1 cellular context compared by ENCODE assay signal in the genomic region with DNA sequence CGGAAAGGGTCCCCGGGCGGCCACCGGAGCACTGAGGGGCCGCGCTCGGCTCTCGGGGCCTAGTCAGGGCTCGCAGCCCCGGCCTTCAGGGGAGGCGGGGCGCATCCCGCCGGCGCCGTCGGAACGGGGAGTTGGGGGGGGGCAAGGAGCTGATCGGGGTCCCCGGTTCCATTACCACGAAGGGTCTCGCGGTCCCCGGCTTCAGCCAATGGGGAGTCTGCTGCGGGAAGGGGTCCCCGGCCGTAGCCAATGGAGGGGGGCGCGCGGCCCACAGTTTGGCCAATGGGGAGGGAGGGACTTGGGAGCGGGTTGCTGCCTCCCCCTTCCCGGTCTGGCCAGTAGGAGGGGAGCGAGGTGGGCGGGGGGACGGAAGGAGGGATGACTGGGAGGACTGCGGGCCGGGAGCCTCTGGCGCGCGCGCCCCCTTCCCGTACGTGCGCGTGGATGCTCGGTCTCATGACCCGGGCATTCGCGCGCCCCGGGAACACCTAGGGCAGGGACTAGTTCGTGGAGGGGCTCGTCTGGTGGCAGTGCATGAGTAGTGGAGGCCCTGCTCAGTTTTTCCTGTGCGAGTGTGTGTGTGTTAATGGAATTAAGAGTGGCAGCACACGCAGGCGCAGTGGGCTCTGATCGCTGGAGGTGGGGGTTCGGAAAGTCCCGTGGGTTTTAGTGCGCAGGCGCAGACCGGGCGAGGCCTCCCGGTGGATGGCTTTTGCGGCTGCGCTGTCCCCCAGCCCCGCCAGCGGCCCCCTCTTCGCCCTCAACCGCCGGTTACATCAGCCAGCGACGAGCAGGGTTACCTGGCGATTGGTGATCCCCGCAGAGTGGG.
TF ChIP-seq lines count a peak whose summit lies in the region.

No MANE protein-coding gene starts in this region.

TF ChIP-seq in GM12878, 131 proteins besides CTCF, POLR2A, EP300 and RAD21 (continued from another document and continues in another):
- no peak for TF ChIP-seq CHD4 (IDR thresholded peaks at IDR 0.05)
- peak; percentile 63 for TF ChIP-seq CREM (IDR thresholded peaks at IDR 0.05; ENCODE audit: low read depth)
- TF ChIP-seq JUND (IDR thresholded peaks at IDR 0.05; ENCODE audit: low read depth, low read length), result no peak
- peak; percentile 94 for TF ChIP-seq CHD2 (IDR thresholded peaks at IDR 0.05; ENCODE audit: borderline replicate concordance, low read depth, low read length)
- TF ChIP-seq STAT3 (IDR thresholded peaks at IDR 0.05; ENCODE audit: low read depth, low read length), result no peak
- no peak for TF ChIP-seq CHD1 (IDR thresholded peaks at IDR 0.05; ENCODE audit: low read depth, low read length)
- TF ChIP-seq HSF1 (IDR thresholded peaks at IDR 0.05; ENCODE audit: low read depth, low read length), result no peak
- no peak for TF ChIP-seq ZNF24 (IDR thresholded peaks at IDR 0.05)
- no peak for TF ChIP-seq SREBF1 (IDR thresholded peaks at IDR 0.05; ENCODE audit: low read length)
- TF ChIP-seq, protein P1, sequence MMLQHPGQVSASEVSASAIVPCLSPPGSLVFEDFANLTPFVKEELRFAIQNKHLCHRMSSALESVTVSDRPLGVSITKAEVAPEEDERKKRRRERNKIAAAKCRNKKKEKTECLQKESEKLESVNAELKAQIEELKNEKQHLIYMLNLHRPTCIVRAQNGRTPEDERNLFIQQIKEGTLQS (IDR thresholded peaks at IDR 0.05; ENCODE audit: borderline replicate concordance, extremely low read depth, low read depth, low read length), result 0 out of 2 replicates have a peak, but pooled peaks have one; percentile 8
- no peak for TF ChIP-seq NR2C2 (IDR thresholded peaks at IDR 0.05; ENCODE audit: borderline replicate concordance, control insufficient read depth, insufficient read length, low read depth)
- TF ChIP-seq SMARCA5 (IDR thresholded peaks at IDR 0.05), result no peak
- TF ChIP-seq ZBED1 (IDR thresholded peaks at IDR 0.05; ENCODE audit: borderline replicate concordance), result no peak
- TF ChIP-seq, protein P2, sequence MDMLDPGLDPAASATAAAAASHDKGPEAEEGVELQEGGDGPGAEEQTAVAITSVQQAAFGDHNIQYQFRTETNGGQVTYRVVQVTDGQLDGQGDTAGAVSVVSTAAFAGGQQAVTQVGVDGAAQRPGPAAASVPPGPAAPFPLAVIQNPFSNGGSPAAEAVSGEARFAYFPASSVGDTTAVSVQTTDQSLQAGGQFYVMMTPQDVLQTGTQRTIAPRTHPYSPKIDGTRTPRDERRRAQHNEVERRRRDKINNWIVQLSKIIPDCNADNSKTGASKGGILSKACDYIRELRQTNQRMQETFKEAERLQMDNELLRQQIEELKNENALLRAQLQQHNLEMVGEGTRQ (IDR thresholded peaks at IDR 0.05; ENCODE audit: borderline replicate concordance, low read depth, low read length), result no peak
- no peak for TF ChIP-seq ETV6 (conservative IDR thresholded peaks at IDR 0.05 in 1 of 2, IDR thresholded peaks at IDR 0.05 in 1 of 2; ENCODE audit: borderline replicate concordance in 1 of 2, low read depth in 1 of 2)
- TF ChIP-seq, protein P3, sequence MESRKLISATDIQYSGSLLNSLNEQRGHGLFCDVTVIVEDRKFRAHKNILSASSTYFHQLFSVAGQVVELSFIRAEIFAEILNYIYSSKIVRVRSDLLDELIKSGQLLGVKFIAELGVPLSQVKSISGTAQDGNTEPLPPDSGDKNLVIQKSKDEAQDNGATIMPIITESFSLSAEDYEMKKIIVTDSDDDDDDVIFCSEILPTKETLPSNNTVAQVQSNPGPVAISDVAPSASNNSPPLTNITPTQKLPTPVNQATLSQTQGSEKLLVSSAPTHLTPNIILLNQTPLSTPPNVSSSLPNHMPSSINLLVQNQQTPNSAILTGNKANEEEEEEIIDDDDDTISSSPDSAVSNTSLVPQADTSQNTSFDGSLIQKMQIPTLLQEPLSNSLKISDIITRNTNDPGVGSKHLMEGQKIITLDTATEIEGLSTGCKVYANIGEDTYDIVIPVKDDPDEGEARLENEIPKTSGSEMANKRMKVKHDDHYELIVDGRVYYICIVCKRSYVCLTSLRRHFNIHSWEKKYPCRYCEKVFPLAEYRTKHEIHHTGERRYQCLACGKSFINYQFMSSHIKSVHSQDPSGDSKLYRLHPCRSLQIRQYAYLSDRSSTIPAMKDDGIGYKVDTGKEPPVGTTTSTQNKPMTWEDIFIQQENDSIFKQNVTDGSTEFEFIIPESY (IDR thresholded peaks at IDR 0.05), result no peak
- TF ChIP-seq MTA2 (IDR thresholded peaks at IDR 0.05; ENCODE audit: low read depth), result no peak
- 0 out of 2 replicates have a peak, but pooled peaks have one; percentile 39 for TF ChIP-seq GABPA (IDR thresholded peaks at IDR 0.05; ENCODE audit: low read depth)
- no peak for TF ChIP-seq SRF (IDR thresholded peaks at IDR 0.05; ENCODE audit: low read depth in 2 of 2, low read length in 2 of 2)
- TF ChIP-seq FOXM1 (IDR thresholded peaks at IDR 0.05; ENCODE audit: low read depth, low read length), result no peak
- TF ChIP-seq MEF2B (IDR thresholded peaks at IDR 0.05; ENCODE audit: partially characterized antibody, poor library complexity, severe bottlenecking), result peak; percentile 47
- no peak for TF ChIP-seq ATF2 (IDR thresholded peaks at IDR 0.05; ENCODE audit: low read length)
- no peak for TF ChIP-seq TCF3 (IDR thresholded peaks at IDR 0.05; ENCODE audit: borderline replicate concordance, insufficient read depth, low read depth, low read length)
- peak; percentile 68; the same call in 1 of the 2 replicates for TF ChIP-seq PML (IDR thresholded peaks at IDR 0.05; ENCODE audit: low read length)
- no peak for TF ChIP-seq MYC (IDR thresholded peaks at IDR 0.05; ENCODE audit: insufficient read depth, insufficient read length, insufficient replicate concordance, low read length, severe bottlenecking)
- TF ChIP-seq ZNF592 (IDR thresholded peaks at IDR 0.05), result no peak
- TF ChIP-seq ZNF207 (IDR thresholded peaks at IDR 0.05; ENCODE audit: borderline replicate concordance), result no peak
- no peak for TF ChIP-seq ZZZ3 (IDR thresholded peaks at IDR 0.05; ENCODE audit: control insufficient read depth, insufficient read length, low read depth)
- TF ChIP-seq PKNOX1 (IDR thresholded peaks at IDR 0.05), result 0 out of 2 replicates have a peak, but pooled peaks have one; percentile 22
- no peak for TF ChIP-seq SPI1 (IDR thresholded peaks at IDR 0.05; ENCODE audit: borderline replicate concordance, insufficient read depth, low read depth, low read length)
- no peak for TF ChIP-seq TCF12 (IDR thresholded peaks at IDR 0.05; ENCODE audit: low read depth, low read length)
- TF ChIP-seq SIX5 (IDR thresholded peaks at IDR 0.05; ENCODE audit: low read depth, low read length, severe bottlenecking), result peak; percentile 13
- TF ChIP-seq IKZF1 (conservative IDR thresholded peaks at IDR 0.05), result peak; percentile 86
- no peak for TF ChIP-seq HDAC2 (IDR thresholded peaks at IDR 0.05)
- TF ChIP-seq CBX3 (IDR thresholded peaks at IDR 0.05; ENCODE audit: borderline replicate concordance, low read depth), result no peak
- TF ChIP-seq, protein P4, sequence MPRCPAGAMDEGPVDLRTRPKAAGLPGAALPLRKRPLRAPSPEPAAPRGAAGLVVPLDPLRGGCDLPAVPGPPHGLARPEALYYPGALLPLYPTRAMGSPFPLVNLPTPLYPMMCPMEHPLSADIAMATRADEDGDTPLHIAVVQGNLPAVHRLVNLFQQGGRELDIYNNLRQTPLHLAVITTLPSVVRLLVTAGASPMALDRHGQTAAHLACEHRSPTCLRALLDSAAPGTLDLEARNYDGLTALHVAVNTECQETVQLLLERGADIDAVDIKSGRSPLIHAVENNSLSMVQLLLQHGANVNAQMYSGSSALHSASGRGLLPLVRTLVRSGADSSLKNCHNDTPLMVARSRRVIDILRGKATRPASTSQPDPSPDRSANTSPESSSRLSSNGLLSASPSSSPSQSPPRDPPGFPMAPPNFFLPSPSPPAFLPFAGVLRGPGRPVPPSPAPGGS (IDR thresholded peaks at IDR 0.05; ENCODE audit: borderline replicate concordance, insufficient read depth, low read depth, low read length, poor library complexity, severe bottlenecking), result no peak
- TF ChIP-seq, protein P5, sequence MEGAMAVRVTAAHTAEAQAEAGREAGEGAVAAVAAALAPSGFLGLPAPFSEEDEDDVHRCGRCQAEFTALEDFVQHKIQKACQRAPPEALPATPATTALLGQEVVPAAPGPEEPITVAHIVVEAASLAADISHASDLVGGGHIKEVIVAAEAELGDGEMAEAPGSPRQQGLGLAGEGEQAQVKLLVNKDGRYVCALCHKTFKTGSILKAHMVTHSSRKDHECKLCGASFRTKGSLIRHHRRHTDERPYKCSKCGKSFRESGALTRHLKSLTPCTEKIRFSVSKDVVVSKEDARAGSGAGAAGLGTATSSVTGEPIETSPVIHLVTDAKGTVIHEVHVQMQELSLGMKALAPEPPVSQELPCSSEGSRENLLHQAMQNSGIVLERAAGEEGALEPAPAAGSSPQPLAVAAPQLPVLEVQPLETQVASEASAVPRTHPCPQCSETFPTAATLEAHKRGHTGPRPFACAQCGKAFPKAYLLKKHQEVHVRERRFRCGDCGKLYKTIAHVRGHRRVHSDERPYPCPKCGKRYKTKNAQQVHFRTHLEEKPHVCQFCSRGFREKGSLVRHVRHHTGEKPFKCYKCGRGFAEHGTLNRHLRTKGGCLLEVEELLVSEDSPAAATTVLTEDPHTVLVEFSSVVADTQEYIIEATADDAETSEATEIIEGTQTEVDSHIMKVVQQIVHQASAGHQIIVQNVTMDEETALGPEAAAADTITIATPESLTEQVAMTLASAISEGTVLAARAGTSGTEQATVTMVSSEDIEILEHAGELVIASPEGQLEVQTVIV (IDR thresholded peaks at IDR 0.05; ENCODE audit: borderline replicate concordance, partially characterized antibody), result no peak
- TF ChIP-seq SREBF2 (IDR thresholded peaks at IDR 0.05; ENCODE audit: low read length), result no peak
- TF ChIP-seq, protein P6, sequence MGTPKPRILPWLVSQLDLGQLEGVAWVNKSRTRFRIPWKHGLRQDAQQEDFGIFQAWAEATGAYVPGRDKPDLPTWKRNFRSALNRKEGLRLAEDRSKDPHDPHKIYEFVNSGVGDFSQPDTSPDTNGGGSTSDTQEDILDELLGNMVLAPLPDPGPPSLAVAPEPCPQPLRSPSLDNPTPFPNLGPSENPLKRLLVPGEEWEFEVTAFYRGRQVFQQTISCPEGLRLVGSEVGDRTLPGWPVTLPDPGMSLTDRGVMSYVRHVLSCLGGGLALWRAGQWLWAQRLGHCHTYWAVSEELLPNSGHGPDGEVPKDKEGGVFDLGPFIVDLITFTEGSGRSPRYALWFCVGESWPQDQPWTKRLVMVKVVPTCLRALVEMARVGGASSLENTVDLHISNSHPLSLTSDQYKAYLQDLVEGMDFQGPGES (IDR thresholded peaks at IDR 0.05), result no peak
- TF ChIP-seq, protein P7, sequence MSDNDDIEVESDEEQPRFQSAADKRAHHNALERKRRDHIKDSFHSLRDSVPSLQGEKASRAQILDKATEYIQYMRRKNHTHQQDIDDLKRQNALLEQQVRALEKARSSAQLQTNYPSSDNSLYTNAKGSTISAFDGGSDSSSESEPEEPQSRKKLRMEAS (IDR thresholded peaks at IDR 0.05; ENCODE audit: low read depth, low read length), result no peak
- TF ChIP-seq NBN (IDR thresholded peaks at IDR 0.05), result peak; percentile 82
- peak; percentile 72 for TF ChIP-seq RELA (IDR thresholded peaks at IDR 0.05; ENCODE audit: borderline replicate concordance, partially characterized antibody)
